In genomic region chr3:187593347-187593850, GRCh38 we compare ENCODE assay signal across 21 cellular contexts.
"Had no signal": no experiment of that assay in that cellular context is flagged by ENCODE, and none has a peak within 500 bp of the region (broad histone marks: within the 10 kb centered on the region; RNA-seq: fewer than 3 reads in every experiment).

No MANE protein-coding gene starts in this region.

- H3K4me2 ChIP-seq: smooth muscle cell had no signal

- H3K9me3 ChIP-seq: left lung, neutrophil, pancreas, right atrium auricular region, suprapubic skin, vagina had no signal

- H3K27ac Mint-ChIP-seq: effector memory CD8-positive, alpha-beta T cell; naive thymus-derived CD4-positive, alpha-beta T cell; nephron; stimulated activated memory B cell treated with anti-CD40 and anti-IgM and Interleukin-4, amounts not matched to agents 10 μg/mL and 1 μg/mL and 100 μg/mL, for 72 hours; stimulated activated naive CD8-positive, alpha-beta T cell treated with anti-CD3 and anti-CD28 coated beads, Interleukin-15, Interleukin-2, amounts not matched to agents 100 ng/mL and 50 ng/mL, for 24 hours had no signal

- H3K36me3 Mint-ChIP-seq: naive thymus-derived CD4-positive, alpha-beta T cell; stimulated activated memory B cell treated with anti-CD40 and anti-IgM and Interleukin-4, amounts not matched to agents 10 μg/mL and 1 μg/mL and 100 μg/mL, for 72 hours had no signal

- H3K36me3 ChIP-seq: left lung, neutrophil, pancreas, right atrium auricular region, suprapubic skin, vagina had no signal

- H3K4me1 ChIP-seq: left lung, pancreas, right atrium auricular region, suprapubic skin, vagina had no signal

- H3K4me1 Mint-ChIP-seq: naive thymus-derived CD4-positive, alpha-beta T cell; nephron; stimulated activated memory B cell treated with anti-CD40 and anti-IgM and Interleukin-4, amounts not matched to agents 10 μg/mL and 1 μg/mL and 100 μg/mL, for 72 hours had no signal

- H3K4me3 Mint-ChIP-seq: effector memory CD8-positive, alpha-beta T cell; naive thymus-derived CD4-positive, alpha-beta T cell; nephron; stimulated activated memory B cell treated with anti-CD40 and anti-IgM and Interleukin-4, amounts not matched to agents 10 μg/mL and 1 μg/mL and 100 μg/mL, for 72 hours; stimulated activated naive CD8-positive, alpha-beta T cell treated with anti-CD3 and anti-CD28 coated beads, Interleukin-15, Interleukin-2, amounts not matched to agents 100 ng/mL and 50 ng/mL, for 24 hours had no signal

- H3K4me3 ChIP-seq: left lung, pancreas, right atrium auricular region, smooth muscle cell, suprapubic skin, vagina had no signal

- H3K9me3 Mint-ChIP-seq: effector memory CD8-positive, alpha-beta T cell; nephron; stimulated activated memory B cell treated with anti-CD40 and anti-IgM and Interleukin-4, amounts not matched to agents 10 μg/mL and 1 μg/mL and 100 μg/mL, for 72 hours; stimulated activated naive CD8-positive, alpha-beta T cell treated with anti-CD3 and anti-CD28 coated beads, Interleukin-15, Interleukin-2, amounts not matched to agents 100 ng/mL and 50 ng/mL, for 24 hours had no signal

- ATAC-seq: effector memory CD8-positive, alpha-beta T cell; left lung; naive thymus-derived CD4-positive, alpha-beta T cell; pancreas; sciatic nerve; stimulated activated memory B cell treated with anti-CD40 and anti-IgM and Interleukin-4, amounts not matched to agents 10 μg/mL and 1 μg/mL and 100 μg/mL, for 72 hours had no signal

- DNase-seq: cerebellar nuclear complex; cortex of kidney; effector memory CD8-positive, alpha-beta T cell; head of caudate nucleus; kidney; left lung; mesenchymal stem cell; midbrain; naive thymus-derived CD4-positive, alpha-beta T cell; pancreas; stimulated activated CD4-positive, alpha-beta T cell treated with anti-CD3 and anti-CD28 coated beads, Interleukin-4, amount 100 ng/mL, for 4 hours; trophoblast cell had no signal

- H3K27ac ChIP-seq: left lung, neutrophil, pancreas, right atrium auricular region, suprapubic skin, vagina had no signal

- H3K27me3 ChIP-seq: pancreas, right atrium auricular region, vagina had no signal
